ENCODE assay signal across 21 cellular contexts in genomic region chr2:240298803-240299709, GRCh38.
DNase-seq lines count a peak whose midpoint lies in the region; ATAC-seq and TF ChIP-seq lines count a peak whose summit lies in the region.
"Had no signal": no experiment of that assay in that cellular context is flagged by ENCODE, and none has a peak within 500 bp of the region (broad histone marks: within the 10 kb centered on the region; RNA-seq: fewer than 3 reads in every experiment).

No MANE protein-coding gene starts in this region.

- no peaks in the 10 kb centered on the region for H3K9me3 Mint-ChIP-seq in chondrocyte (ENCODE audit: low read depth)
- H3K9me3 Mint-ChIP-seq: central memory CD8-positive, alpha-beta T cell; natural killer cell treated with Interleukin-12 subunit alpha and Interleukin-12 subunit beta and Interleukin-15 and Interleukin-18, amount 100 ng/mL, for 72 hours; stimulated activated naive CD8-positive, alpha-beta T cell treated with anti-CD3 and anti-CD28 coated beads, Interleukin-15, amount 100 ng/mL, for 72 hours had no signal

- peak overlapping the region in 8 of 11 experiments; percentile 41 to 62 (median 50); a peak in 17 of 22 replicates for H3K4me2 ChIP-seq in BLaER1 treated with 17β-estradiol and CSF1 and Interleukin-3, amounts not matched to agents 10 nM and 100 nM

- TF ChIP-seq CTCF in AG10803 (conservative IDR thresholded peaks at IDR 0.05; ENCODE audit: low read length) (0 out of 2 replicates have a peak, but pooled peaks have one; percentile 9), chondrocyte (IDR thresholded peaks at IDR 0.05) (peak; percentile 20), omental fat pad (IDR thresholded peaks at IDR 0.05) (no peak)

- no peak overlapping the region for H3K9ac ChIP-seq in BLaER1 treated with 17β-estradiol and CSF1 and Interleukin-3, amounts not matched to agents 10 nM and 100 nM

- no peaks in the 10 kb centered on the region for H3K36me3 Mint-ChIP-seq in chondrocyte (ENCODE audit: low read depth)
- H3K36me3 Mint-ChIP-seq: natural killer cell treated with Interleukin-12 subunit alpha and Interleukin-12 subunit beta and Interleukin-15 and Interleukin-18, amount 100 ng/mL, for 72 hours had no signal

- H3K36me3 ChIP-seq in BLaER1 treated with 17β-estradiol and CSF1 and Interleukin-3, amounts not matched to agents 10 nM and 100 nM = no peaks in the 10 kb centered on the region
- H3K36me3 ChIP-seq: upper lobe of left lung had no signal

- no peak overlapping the region for H3K4me3 ChIP-seq in AG10803 (ENCODE audit: low read length)
- no peak overlapping the region for H3K4me3 ChIP-seq in BLaER1 treated with 17β-estradiol and CSF1 and Interleukin-3, amounts not matched to agents 10 nM and 100 nM
- H3K4me3 ChIP-seq: K562, skin epidermis, upper lobe of left lung had no signal

- H3K4me3 Mint-ChIP-seq in chondrocyte (ENCODE audit: unreplicated experiment) = no peak overlapping the region
- H3K4me3 Mint-ChIP-seq: central memory CD8-positive, alpha-beta T cell; natural killer cell treated with Interleukin-12 subunit alpha and Interleukin-12 subunit beta and Interleukin-15 and Interleukin-18, amount 100 ng/mL, for 72 hours; stimulated activated naive CD8-positive, alpha-beta T cell treated with anti-CD3 and anti-CD28 coated beads, Interleukin-15, amount 100 ng/mL, for 72 hours had no signal

- no peaks in the 10 kb centered on the region for H3K27me3 ChIP-seq in BLaER1 treated with 17β-estradiol and CSF1 and Interleukin-3, amounts not matched to agents 10 nM and 100 nM
- H3K27me3 ChIP-seq: upper lobe of left lung had no signal

- no peak for ATAC-seq in omental fat pad (ENCODE audit: low FRiP score)
- ATAC-seq: esophagus mucosa; K562; natural killer cell treated with Interleukin-12 subunit alpha and Interleukin-12 subunit beta and Interleukin-15 and Interleukin-18, amount 100 ng/mL, for 72 hours; stimulated activated naive CD8-positive, alpha-beta T cell treated with anti-CD3 and anti-CD28 coated beads, Interleukin-15, amount 100 ng/mL, for 72 hours had no signal

- H3K4me1 ChIP-seq in BLaER1 treated with 17β-estradiol and CSF1 and Interleukin-3, amounts not matched to agents 10 nM and 100 nM = peaks cover 0 to 17% (median 13%) of the 10 kb centered on the region in 10 experiments; a peak in 16 of 20 replicates
- H3K4me1 ChIP-seq: upper lobe of left lung had no signal

- no peak for DNase-seq in AG10803 (ENCODE audit: low read depth)
- DNase-seq in chondrocyte (ENCODE audit: low spot score) = no peak
- peak; percentile 10 for DNase-seq in omental fat pad (ENCODE audit: low spot score)
- DNase-seq in NOMO-1 (lab: John Stamatoyannopoulos, UW; ENCODE audit: unreplicated experiment in 2 of 2) = no peak
- no peak for DNase-seq in stimulated activated CD4-positive, alpha-beta T cell treated with anti-CD3 and anti-CD28 coated beads, Interleukin-15, amount 100 ng/mL, for 24 hours
- no peak for DNase-seq in medulla oblongata (ENCODE audit: extremely low spot score)
- DNase-seq: activated naive CD4-positive, alpha-beta T cell treated with Interleukin-2 at 50 U/mL for 16 hours; GOT3; NCI-H146; NCI-H2171; NCI-H524 treated with DMSO at 0.1 percent for 48 hours; stimulated activated CD4-positive, alpha-beta T cell treated with anti-CD3 and anti-CD28 coated beads, Interleukin-4, amount 100 ng/mL, for 1 hour; stimulated activated naive CD8-positive, alpha-beta T cell treated with anti-CD3 and anti-CD28 coated beads, Interleukin-15, amount 100 ng/mL, for 72 hours; SW 1271 had no signal

- H3K27ac Mint-ChIP-seq in chondrocyte (ENCODE audit: unreplicated experiment) = no peak overlapping the region
- H3K27ac Mint-ChIP-seq: natural killer cell treated with Interleukin-12 subunit alpha and Interleukin-12 subunit beta and Interleukin-15 and Interleukin-18, amount 100 ng/mL, for 72 hours; stimulated activated naive CD8-positive, alpha-beta T cell treated with anti-CD3 and anti-CD28 coated beads, Interleukin-15, amount 100 ng/mL, for 72 hours had no signal

- H3K27ac ChIP-seq in BLaER1 treated with 17β-estradiol and CSF1 and Interleukin-3, amounts not matched to agents 10 nM and 100 nM = peak overlapping the region in 2 of 11 experiments; percentile 15 to 22; a peak in 3 of 22 replicates
- H3K27ac ChIP-seq: skin epidermis, upper lobe of left lung had no signal

- H3K27me3 Mint-ChIP-seq in chondrocyte (ENCODE audit: low read depth) = no peaks in the 10 kb centered on the region

- no peaks in the 10 kb centered on the region; a peak in 1 of 22 replicates for H4K20me1 ChIP-seq in BLaER1 treated with 17β-estradiol and CSF1 and Interleukin-3, amounts not matched to agents 10 nM and 100 nM

- H3K4me1 Mint-ChIP-seq in chondrocyte (ENCODE audit: low read depth) = peaks cover 43% of the 10 kb centered on the region
- H3K4me1 Mint-ChIP-seq: central memory CD8-positive, alpha-beta T cell; stimulated activated naive CD8-positive, alpha-beta T cell treated with anti-CD3 and anti-CD28 coated beads, Interleukin-15, amount 100 ng/mL, for 72 hours had no signal

- H3K9me3 ChIP-seq in BLaER1 treated with 17β-estradiol and CSF1 and Interleukin-3, amounts not matched to agents 10 nM and 100 nM (replicated peaks in 1 of 11) = no peaks in the 10 kb centered on the region
- H3K9me3 ChIP-seq: upper lobe of left lung had no signal

Comparison
In these comparisons a context has a peak if more than half of its experiments do, and no peak if none do; other contexts are left out.
1. CTCF ChIP-seq: peak in AG10803 (single experiment) and chondrocyte (single experiment); none in omental fat pad (0 of 3).